ENCODE assay signal across 11 cellular contexts in genomic region chr12:6763380-6763779, GRCh38. TPM values are rescaled to one million over a fixed set of nuclear protein-coding genes. Genes with fewer than 3 reads are reported as not detected.
A peak's percentile ranks its signal among the peaks of the same experiment; 100 is the strongest.
DNase-seq lines count a peak whose midpoint lies in the region; ATAC-seq and TF ChIP-seq lines count a peak whose summit lies in the region.
"Had no signal": no experiment of that assay in that cellular context is flagged by ENCODE, and none has a peak within 500 bp of the region (broad histone marks: within the 10 kb centered on the region; RNA-seq: fewer than 3 reads in every experiment).

No MANE protein-coding gene starts in this region.

- TF ChIP-seq CTCF in 22Rv1 (IDR thresholded peaks at IDR 0.05) (no peak), MM.1S (IDR thresholded peaks at IDR 0.05; ENCODE audit: low read length) (no peak), osteoblast (IDR thresholded peaks at IDR 0.05; ENCODE audit: extremely low read depth, low read depth, low read length) (no peak)

- H3K79me2 ChIP-seq in MM.1S (ENCODE audit: low read length) (no peaks in the 10 kb centered on the region), osteoblast (ENCODE audit: insufficient read depth, low read length) (peaks cover 16% of the 10 kb centered on the region)

- ATAC-seq in HG02763 (IDR thresholded peaks at IDR 0.05; ENCODE audit: unreplicated experiment), result no peak
- no peak for ATAC-seq in activated CD4-positive, CD25-positive, alpha-beta regulatory T cell treated with anti-CD3 and anti-CD28 coated beads, Interleukin-2, amount 50 U/mL, for 24 hours

- H3K4me3 ChIP-seq in MM.1S (ENCODE audit: low read length) (no peak overlapping the region), esophagus (ENCODE audit: low read depth in 1 of 2, low read length in 2 of 2) (no peak overlapping the region), osteoblast (ENCODE audit: insufficient read depth, low read length) (peak overlapping the region; percentile 64)

- no peaks in the 10 kb centered on the region for H3K9me2 ChIP-seq in MM.1S (replicated peaks; ENCODE audit: insufficient read depth, low read length)

- 43 to 54% methylated on average over 4 of the region's 4 CpGs for WGBS in esophagus, 2 donors

- H3K4me2 ChIP-seq in MM.1S (ENCODE audit: low read depth, low read length) (peak overlapping the region; percentile 70; the same call in 1 of the 2 replicates), osteoblast (ENCODE audit: insufficient read depth, low read length) (peak overlapping the region; percentile 79)

- H2AFZ ChIP-seq in MM.1S (ENCODE audit: low read length) (no peak overlapping the region), osteoblast (ENCODE audit: low read length) (peak overlapping the region; percentile 90)

- peaks cover 13% of the 10 kb centered on the region; the same call in 1 of the 2 replicates for H3F3A ChIP-seq in MM.1S (ENCODE audit: insufficient read depth, low read length)

- no peak overlapping the region for H3K9ac ChIP-seq in MM.1S (ENCODE audit: low read length)

- DNase-seq in MM.1S, result no peak
- no peak for DNase-seq in osteoblast (ENCODE audit: insufficient read length, low spot score, missing footprints)
- DNase-seq in effector CD4-positive, alpha-beta T cell, result no peak
- DNase-seq in SKM-1 (lab: John Stamatoyannopoulos, UW; ENCODE audit: unreplicated experiment), result no peak
- DNase-seq: activated CD4-positive, alpha-beta T cell treated with anti-CD3 and anti-CD28 coated beads, Interleukin-2, amount 10 ng/mL, durations not matched to agents 24 days and 14 days; CD4-positive, CD25-positive, alpha-beta regulatory T cell; NK-92 treated with Interleukin-12 subunit alpha and Interleukin-12 subunit beta, amount 100 ng/mL, for 24 hours had no signal

- peak overlapping the region; percentile 99 for H3K27ac ChIP-seq in 22Rv1
- H3K27ac ChIP-seq in MM.1S (ENCODE audit: low read length), result no peak overlapping the region
- peak overlapping the region; percentile 91 to 96 for H3K27ac ChIP-seq in esophagus (ENCODE audit: low read depth in 2 of 2, low read length in 1 of 2)
- peak overlapping the region; percentile 78 for H3K27ac ChIP-seq in osteoblast (ENCODE audit: low read depth, low read length)

- H3K36me3 ChIP-seq in MM.1S (replicated peaks; ENCODE audit: insufficient read depth, low read length) (no peaks in the 10 kb centered on the region), esophagus (ENCODE audit: control insufficient read depth in 2 of 2, insufficient read depth in 2 of 2, low read length in 1 of 2) (no peaks in the 10 kb centered on the region), osteoblast (ENCODE audit: insufficient read depth, low read length) (no peaks in the 10 kb centered on the region)

- peaks cover 22% of the 10 kb centered on the region for H3K4me1 ChIP-seq in MM.1S (ENCODE audit: low read length)
- H3K4me1 ChIP-seq in esophagus (ENCODE audit: control insufficient read depth in 2 of 2, insufficient read depth in 2 of 2, low read length in 1 of 2), result peaks cover 2 to 16% of the 10 kb centered on the region in 2 donors
- H3K4me1 ChIP-seq in osteoblast (ENCODE audit: insufficient read depth, low read length), result peaks cover 30% of the 10 kb centered on the region

- H3K27me3 ChIP-seq in MM.1S (replicated peaks; ENCODE audit: insufficient read depth, low read length), result peaks cover 13% of the 10 kb centered on the region
- H3K27me3 ChIP-seq in esophagus (ENCODE audit: control insufficient read depth in 1 of 2, insufficient read depth in 2 of 2, low read length in 2 of 2), result no peaks in the 10 kb centered on the region
- no peaks in the 10 kb centered on the region for H3K27me3 ChIP-seq in osteoblast (ENCODE audit: insufficient read depth, low read length)

- H4K20me1 ChIP-seq in MM.1S (ENCODE audit: insufficient read depth, low read length), result no peaks in the 10 kb centered on the region
- peaks cover 6% of the 10 kb centered on the region for H4K20me1 ChIP-seq in osteoblast (ENCODE audit: insufficient read depth, low read length)

- H3K9me3 ChIP-seq in MM.1S (replicated peaks; ENCODE audit: insufficient read depth, low read length) (no peaks in the 10 kb centered on the region), esophagus (ENCODE audit: control insufficient read depth in 2 of 2, insufficient read depth in 1 of 2, low read depth in 1 of 2, low read length in 1 of 2) (no peaks in the 10 kb centered on the region), osteoblast (ENCODE audit: low read depth, low read length) (no peaks in the 10 kb centered on the region)

RNA-seq across cellular contexts. Expression of gene PTMS, which starts 2.8 kb away (rescaled TPM):
- 100 to 1,000 TPM; 249 to 449 TPM for polyA plus RNA-seq in esophagus
- 70.4 and 72.7 TPM in 2 replicates for total RNA-seq in osteoblast

RNA-seq across cellular contexts. Expression of gene LAG3, which starts 8.9 kb away (rescaled TPM):
- 1 to 10 TPM in 1 of 2 donors, under 1 TPM in 1; 0.88 to 1.1 TPM for polyA plus RNA-seq in esophagus
- not detected in 2 replicates for total RNA-seq in osteoblast

RNA-seq across cellular contexts. Expression of gene MLF2, which starts 10.4 kb away (rescaled TPM):
- polyA plus RNA-seq in esophagus, result 100 to 1,000 TPM; 117 to 158 TPM
- total RNA-seq in osteoblast, result 118 and 138 TPM in 2 replicates

RNA-seq across cellular contexts. Expression of gene CD4, which starts 25.9 kb away (rescaled TPM):
- polyA plus RNA-seq in esophagus, result 1 to 10 TPM; 1.4 to 2.3 TPM
- 10.9 and 15.0 TPM in 2 replicates for total RNA-seq in osteoblast

RNA-seq across cellular contexts. Expression of gene COPS7A, which starts 39.5 kb away (rescaled TPM):
- polyA plus RNA-seq in esophagus, result 10 to 100 TPM; 34.7 to 55.4 TPM
- 91.9 and 98.8 TPM in 2 replicates for total RNA-seq in osteoblast
